ENCODE assay signal across 21 cellular contexts in the genomic region with DNA sequence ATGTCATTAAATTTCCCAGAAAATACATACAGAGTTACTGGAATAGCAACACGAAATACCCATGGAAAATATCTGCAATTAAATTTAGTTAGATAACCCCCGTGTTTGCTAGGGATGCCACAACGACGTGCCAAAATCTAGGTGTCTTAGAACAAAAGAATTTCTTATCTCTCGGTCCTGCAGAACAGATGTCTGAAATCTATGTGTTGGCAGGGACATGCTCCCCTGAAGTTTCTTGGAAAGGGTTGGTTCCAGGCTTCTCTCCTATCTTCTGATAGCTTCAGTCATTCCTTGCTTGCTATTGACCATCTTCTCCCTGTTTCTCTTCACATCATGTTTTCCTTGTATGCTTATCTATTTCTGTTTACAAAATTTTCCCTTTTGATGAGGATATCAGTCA.
"Had no signal": no experiment of that assay in that cellular context is flagged by ENCODE, and none has a peak within 500 bp of the region (broad histone marks: within the 10 kb centered on the region; RNA-seq: fewer than 3 reads in every experiment).

No MANE protein-coding gene starts in this region.

- DNase-seq: effector CD8-positive, alpha-beta T cell; endodermal cell; foreskin fibroblast; gastrocnemius medialis; head of caudate nucleus; left ventricle myocardium superior; lower lobe of right lung; natural killer cell; occipital lobe; ovary; posterior cingulate gyrus; psoas muscle; right cardiac atrium; sigmoid colon; stimulated activated CD4-positive, alpha-beta T cell treated with anti-CD3 and anti-CD28 coated beads, Interleukin-4, amount 100 ng/mL, for 4 hours; stimulated activated naive CD8-positive, alpha-beta T cell treated with anti-CD3 and anti-CD28 coated beads, Interleukin-15, Interleukin-2, amounts not matched to agents 100 U/mL and 50 U/mL, for 24 hours; testis; tibial artery had no signal

- H3K9me3 ChIP-seq: gastrocnemius medialis, lower lobe of right lung, ovary, psoas muscle, sigmoid colon, testis, tibial artery had no signal

- H3K36me3 ChIP-seq: gastrocnemius medialis, lower lobe of right lung, ovary, sigmoid colon, tibial artery had no signal

- H3K4me3 ChIP-seq: gastrocnemius medialis, lower lobe of right lung, ovary, psoas muscle, sigmoid colon, testis, tibial artery had no signal

- H3K4me1 ChIP-seq: gastrocnemius medialis, lower lobe of right lung, psoas muscle, sigmoid colon, testis, tibial artery had no signal

- ATAC-seq: esophagus mucosa; gastrocnemius medialis; left ventricle myocardium superior; lower lobe of right lung; natural killer cell; psoas muscle; right cardiac atrium; stimulated activated memory B cell treated with anti-CD40 and anti-IgM and Interleukin-4, amounts not matched to agents 10 μg/mL and 1 μg/mL and 100 μg/mL, for 72 hours; stimulated activated naive CD8-positive, alpha-beta T cell treated with anti-CD3 and anti-CD28 coated beads, Interleukin-15, Interleukin-2, amounts not matched to agents 100 U/mL and 50 U/mL, for 24 hours had no signal

- H3K27ac ChIP-seq: epithelial cell of prostate, gastrocnemius medialis, lower lobe of right lung, ovary, psoas muscle, sigmoid colon, testis, tibial artery had no signal

- H3K27me3 ChIP-seq: gastrocnemius medialis, ovary, sigmoid colon, testis, tibial artery had no signal
